In the genomic region with DNA sequence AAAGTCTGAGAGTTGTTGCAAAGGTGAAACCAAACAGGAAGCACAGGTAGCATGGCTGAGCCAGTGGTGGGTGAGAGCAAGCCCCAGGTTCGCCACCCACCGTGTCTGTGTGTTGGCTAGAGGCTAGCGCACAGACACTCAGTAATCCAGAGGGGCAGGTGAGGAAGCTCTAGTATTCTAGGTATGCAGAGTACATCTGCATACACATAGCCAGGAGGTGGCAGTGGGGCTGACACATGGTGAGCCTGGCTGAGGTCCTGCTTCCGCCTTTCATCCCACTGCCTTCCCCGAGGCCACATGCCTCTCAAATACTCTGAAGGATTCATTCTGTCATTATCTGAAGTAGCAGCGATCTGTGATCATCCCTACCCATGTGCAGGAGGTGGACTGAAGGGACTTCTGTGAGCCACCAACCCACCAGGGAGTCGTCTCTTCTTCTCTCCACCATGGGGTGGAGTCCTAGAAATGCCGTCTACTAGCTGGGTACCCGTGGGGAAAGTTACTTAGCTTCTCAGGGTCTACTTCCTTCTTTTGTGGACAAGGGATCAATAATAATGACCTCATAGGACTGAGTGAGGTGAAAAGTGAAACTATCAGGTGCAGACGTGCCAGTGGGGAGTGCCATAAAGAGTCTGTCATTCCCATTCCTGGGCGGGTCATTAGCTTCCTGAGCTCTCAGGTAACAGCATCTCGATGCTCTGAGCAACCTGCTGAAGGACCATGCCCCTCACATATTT, we compare ENCODE assay signal across 9 cellular contexts. TPM values are rescaled to one million over a fixed set of nuclear protein-coding genes. Genes with fewer than 3 reads are reported as not detected.
DNase-seq lines count a peak whose midpoint lies in the region; ATAC-seq and TF ChIP-seq lines count a peak whose summit lies in the region.
"Had no signal": no experiment of that assay in that cellular context is flagged by ENCODE, and none has a peak within 500 bp of the region (broad histone marks: within the 10 kb centered on the region; RNA-seq: fewer than 3 reads in every experiment).

No MANE protein-coding gene starts in this region.

- H3K4me3 ChIP-seq in Peyer's patch, result no peak overlapping the region
- H3K4me3 ChIP-seq: gastrocnemius medialis had no signal

- no peaks in the 10 kb centered on the region for H3K9me3 ChIP-seq in Peyer's patch
- H3K9me3 ChIP-seq: gastrocnemius medialis had no signal

- peak; percentile 43 for DNase-seq in HPDE6-E6E7 (ENCODE audit: extremely low spot score)
- DNase-seq in iPS DF 19.7 (ENCODE audit: low read depth, low spot score), result peak; percentile 77
- no peak for DNase-seq in Peyer's patch
- DNase-seq in hypothalamus (lab: John Stamatoyannopoulos, UW), result no peak
- DNase-seq in medulla oblongata (ENCODE audit: extremely low spot score), result no peak
- no peak for DNase-seq in stimulated activated CD4-positive, alpha-beta T cell treated with anti-CD3 and anti-CD28 coated beads, Interleukin-12 subunit alpha, Interleukin-12 subunit beta, amount 100 ng/mL, for 4 hours
- DNase-seq: gastrocnemius medialis had no signal

- peak in 1 of 6 experiments; percentile 0 for TF ChIP-seq CTCF in Peyer's patch (IDR thresholded peaks at IDR 0.05)

- H3K27ac ChIP-seq in Peyer's patch, result peak overlapping the region in 2 of 4 donors; percentile 30 to 44
- H3K27ac ChIP-seq: gastrocnemius medialis had no signal

- no peaks in the 10 kb centered on the region for H3K27me3 ChIP-seq in Peyer's patch
- H3K27me3 ChIP-seq: gastrocnemius medialis had no signal

- no peak for TF ChIP-seq POLR2A in Peyer's patch (IDR thresholded peaks at IDR 0.05)

- H3K4me1 ChIP-seq in Peyer's patch, result peaks cover 0 to 8% (median 4%) of the 10 kb centered on the region in 4 donors
- H3K4me1 ChIP-seq: gastrocnemius medialis had no signal

- peak; percentile 85 for ATAC-seq in GM18498 (IDR thresholded peaks at IDR 0.05; ENCODE audit: unreplicated experiment)
- peak; percentile 79 for ATAC-seq in GM21381 (IDR thresholded peaks at IDR 0.05; ENCODE audit: unreplicated experiment)
- ATAC-seq: gastrocnemius medialis had no signal

- peaks cover 0 to 81% (median 0%) of the 10 kb centered on the region in 3 donors for H3K36me3 ChIP-seq in Peyer's patch

RNA-seq across cellular contexts. Expression of gene ICAM2, which starts 36.0 kb away (rescaled TPM):
- 10 to 100 TPM in 2 of 4 donors, 1 to 10 TPM in 2; 2.1 to 25.6 (median 9.7) TPM for total RNA-seq in Peyer's patch

RNA-seq across cellular contexts. Expression of gene PRR29, which starts 58.3 kb away (rescaled TPM):
- under 1 TPM in 1 of 4 donors, not detected in 3; 0.27 TPM for total RNA-seq in Peyer's patch

Comparison
In these comparisons a context has a peak if more than half of its experiments do, and no peak if none do; other contexts are left out.
1. DNase-seq: peak in HPDE6-E6E7 (single experiment) and iPS DF 19.7 (single experiment); none in Peyer's patch (0 of 3), hypothalamus (0 of 51), medulla oblongata (single experiment) and stimulated activated CD4-positive, alpha-beta T cell treated with anti-CD3 and anti-CD28 coated beads, Interleukin-12 subunit alpha, Interleukin-12 subunit beta, amount 100 ng/mL, for 4 hours (single experiment).